In the genomic region with DNA sequence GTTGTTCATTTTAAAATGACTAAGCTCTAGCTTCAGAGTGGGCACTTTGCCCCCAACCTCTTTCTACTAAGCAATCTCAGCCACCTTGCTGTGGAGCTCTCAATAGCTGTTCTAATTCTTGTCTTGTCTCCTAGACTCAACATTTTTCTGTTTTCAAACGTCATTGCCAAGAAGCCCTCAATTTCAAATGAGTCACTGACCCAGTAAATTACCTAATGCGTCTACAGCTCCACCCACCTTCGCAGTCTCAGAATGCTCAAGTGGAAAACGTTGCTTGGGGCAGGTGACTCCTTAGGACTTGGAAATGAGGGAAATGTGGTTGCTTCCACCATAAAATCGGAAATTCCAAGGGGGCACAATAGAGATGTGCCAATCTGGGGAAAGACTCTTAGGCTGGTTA, we compare ENCODE assay signal across 15 cellular contexts. TPM values are rescaled to one million over a fixed set of nuclear protein-coding genes. Genes with fewer than 3 reads are reported as not detected.
DNase-seq lines count a peak whose midpoint lies in the region; TF ChIP-seq lines count a peak whose summit lies in the region.
"Had no signal": no experiment of that assay in that cellular context is flagged by ENCODE, and none has a peak within 500 bp of the region (broad histone marks: within the 10 kb centered on the region; RNA-seq: fewer than 3 reads in every experiment).

No MANE protein-coding gene starts in this region.

- H3K27ac ChIP-seq in coronary artery, result no peak overlapping the region
- H3K27ac ChIP-seq: 22Rv1, Peyer's patch had no signal

- TF ChIP-seq CTCF in fibroblast of mammary gland (conservative IDR thresholded peaks at IDR 0.05; ENCODE audit: control insufficient read depth, insufficient read depth, low read depth, low read length) (no peak), coronary artery (IDR thresholded peaks at IDR 0.05) (no peak)

- H3K4me3 ChIP-seq in fibroblast of mammary gland (ENCODE audit: control insufficient read depth, low read depth, low read length) (no peak overlapping the region), coronary artery (no peak overlapping the region)
- H3K4me3 ChIP-seq: Peyer's patch had no signal

- DNase-seq in DMS79 treated with DMSO at 0.1 percent for 48 hours (lab: John Stamatoyannopoulos, UW) (peak; percentile 4), DMS79 (lab: John Stamatoyannopoulos, UW) (no peak), NCI-H460 (ENCODE audit: extremely low read depth, low read depth) (peak; percentile 48), fibroblast of mammary gland (ENCODE audit: low read depth) (peak; percentile 76), putamen (ENCODE audit: low spot score) (peak; percentile 40), coronary artery (ENCODE audit: low spot score) (no peak), NCI-H1092 treated with DMSO at 0.1 percent for 48 hours (lab: John Stamatoyannopoulos, UW) (no peak), NCI-H2107 (lab: John Stamatoyannopoulos, UW) (no peak)
- DNase-seq: activated T-cell treated with anti-CD3 and anti-CD28 coated beads, Interleukin-2, amount 50 U/mL, for 1 hour; DMS53; kidney; NCI-H1436; Peyer's patch; stimulated activated naive CD4-positive, alpha-beta T cell treated with Interleukin-2 at 50 U/mL for 16 hours had no signal

RNA-seq across cellular contexts. Expression of a gene that starts 59.0 kb away (rescaled TPM):
- 12.8 and 13.0 TPM in 2 replicates for total RNA-seq in NCI-H460 (2014; rRNA removed; shearing (Covaris generic))
- polyA plus RNA-seq in NCI-H460 (2014; cell fraction: nucleus; rRNA removed), result 4.3 and 8.6 TPM in 2 replicates

Comparison
In these comparisons a context has a peak if more than half of its experiments do, and no peak if none do; other contexts are left out.
1. DNase-seq: peak in DMS79 treated with DMSO at 0.1 percent for 48 hours (single experiment), NCI-H460 (single experiment), fibroblast of mammary gland (single experiment) and putamen (single experiment); none in DMS79 (single experiment), coronary artery (single experiment), NCI-H1092 treated with DMSO at 0.1 percent for 48 hours (single experiment) and NCI-H2107 (single experiment).